Comparison of ENCODE assay signal across 2 cellular contexts in genomic region chr4:174201898-174202297, GRCh38.
TF ChIP-seq lines count a peak whose summit lies in the region.

No MANE protein-coding gene starts in this region.

TF ChIP-seq in IMR-90, 13 proteins besides CTCF, POLR2A, EP300 and RAD21 (continued from another document):
- no peak for TF ChIP-seq ELK1 (IDR thresholded peaks at IDR 0.05; ENCODE audit: borderline replicate concordance, low read depth, low read length)
- TF ChIP-seq MAZ (IDR thresholded peaks at IDR 0.05; ENCODE audit: borderline replicate concordance, low read depth, low read length): no peak
- no peak for TF ChIP-seq BHLHE40 (IDR thresholded peaks at IDR 0.05; ENCODE audit: low read depth, low read length)
- TF ChIP-seq CEBPB (IDR thresholded peaks at IDR 0.05; ENCODE audit: low read depth, low read length): no peak
- TF ChIP-seq NFE2L2 (IDR thresholded peaks at IDR 0.05; ENCODE audit: low read depth, low read length): no peak
- no peak for TF ChIP-seq RFX5 (IDR thresholded peaks at IDR 0.05; ENCODE audit: low read depth, low read length)
- no peak for TF ChIP-seq RCOR1 (IDR thresholded peaks at IDR 0.05; ENCODE audit: insufficient replicate concordance, low read length)

TF ChIP-seq in SK-N-SH, 30 proteins besides CTCF, POLR2A, EP300 and RAD21 (continued from another document):
- no peak for TF ChIP-seq REST (IDR thresholded peaks at IDR 0.05; ENCODE audit: low read depth, low read length)
- no peak for TF ChIP-seq NFIC (IDR thresholded peaks at IDR 0.05; ENCODE audit: borderline replicate concordance)
- no peak for TF ChIP-seq USF1 (IDR thresholded peaks at IDR 0.05; ENCODE audit: borderline replicate concordance, low read depth)
- TF ChIP-seq ELF1 (IDR thresholded peaks at IDR 0.05): no peak
- no peak for TF ChIP-seq POLR2AphosphoS5 (IDR thresholded peaks at IDR 0.05; ENCODE audit: low read depth, low read length)
- no peak for TF ChIP-seq FOXJ3 (CRISPR knock-in tag; IDR thresholded peaks at IDR 0.05)
- TF ChIP-seq GABPA (IDR thresholded peaks at IDR 0.05; ENCODE audit: low read depth): no peak
- TF ChIP-seq RXRA (IDR thresholded peaks at IDR 0.05; ENCODE audit: borderline replicate concordance, low read depth): no peak
- TF ChIP-seq TCF12 (IDR thresholded peaks at IDR 0.05): no peak
- no peak for TF ChIP-seq IRF3 (IDR thresholded peaks at IDR 0.05; ENCODE audit: low read depth, low read length)
TF ChIP-seq in SK-N-SH: peak in this region for 0.
